Comparison of ENCODE assay signal across 2 cellular contexts in the genomic region with DNA sequence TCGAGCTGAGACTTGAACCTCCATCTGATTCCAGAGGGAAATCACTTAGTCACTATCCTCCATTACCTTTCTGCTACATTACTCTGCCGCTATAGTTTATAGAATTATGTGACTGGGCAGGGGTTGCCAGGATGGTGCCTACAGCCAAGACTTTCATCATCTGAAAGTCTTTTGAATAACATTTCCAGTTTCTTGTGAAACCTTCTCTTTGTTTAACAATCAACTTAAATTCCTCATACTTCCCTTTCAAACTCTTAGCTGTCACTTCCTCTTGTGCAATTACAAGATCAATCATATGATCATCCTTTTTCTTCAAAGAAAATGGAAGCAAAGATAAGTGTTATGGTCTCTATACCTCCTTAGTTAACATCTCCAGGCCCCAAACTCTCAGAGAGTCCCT.
TF ChIP-seq lines count a peak whose summit lies in the region.

No MANE protein-coding gene starts in this region.

TF ChIP-seq in GM23338, 12 proteins besides CTCF, POLR2A, EP300 and RAD21:
- no peak for TF ChIP-seq CREB1 (CRISPR knock-in tag; IDR thresholded peaks at IDR 0.05; ENCODE audit: low read depth)

TF ChIP-seq in H1, 55 proteins besides CTCF, POLR2A, EP300 and RAD21:
- no peak for TF ChIP-seq EGR1 (IDR thresholded peaks at IDR 0.05; ENCODE audit: borderline replicate concordance, low read depth, low read length)
- TF ChIP-seq EZH2 (IDR thresholded peaks at IDR 0.05; ENCODE audit: low read depth, low read length, severe bottlenecking): no peak
- TF ChIP-seq ASH2L (IDR thresholded peaks at IDR 0.05; ENCODE audit: low read length): no peak
- no peak for TF ChIP-seq HDAC2 (IDR thresholded peaks at IDR 0.05; ENCODE audit: borderline replicate concordance in 1 of 2, low read depth in 2 of 2, low read length in 2 of 2)
- TF ChIP-seq RFX5 (IDR thresholded peaks at IDR 0.05; ENCODE audit: borderline replicate concordance, low read depth, low read length): no peak
- no peak for TF ChIP-seq GABPA (IDR thresholded peaks at IDR 0.05; ENCODE audit: borderline replicate concordance, insufficient read depth, low read length)
- TF ChIP-seq MAFK (IDR thresholded peaks at IDR 0.05; ENCODE audit: low read depth, low read length): no peak
- TF ChIP-seq, protein P1, sequence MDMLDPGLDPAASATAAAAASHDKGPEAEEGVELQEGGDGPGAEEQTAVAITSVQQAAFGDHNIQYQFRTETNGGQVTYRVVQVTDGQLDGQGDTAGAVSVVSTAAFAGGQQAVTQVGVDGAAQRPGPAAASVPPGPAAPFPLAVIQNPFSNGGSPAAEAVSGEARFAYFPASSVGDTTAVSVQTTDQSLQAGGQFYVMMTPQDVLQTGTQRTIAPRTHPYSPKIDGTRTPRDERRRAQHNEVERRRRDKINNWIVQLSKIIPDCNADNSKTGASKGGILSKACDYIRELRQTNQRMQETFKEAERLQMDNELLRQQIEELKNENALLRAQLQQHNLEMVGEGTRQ (IDR thresholded peaks at IDR 0.05; ENCODE audit: low read length): no peak
- no peak for TF ChIP-seq RBBP5 (IDR thresholded peaks at IDR 0.05; ENCODE audit: borderline replicate concordance, low read depth, low read length)
- TF ChIP-seq SIX5 (IDR thresholded peaks at IDR 0.05; ENCODE audit: low read depth, low read length): no peak
- no peak for TF ChIP-seq TBP (IDR thresholded peaks at IDR 0.05; ENCODE audit: low read depth, low read length)
- no peak for TF ChIP-seq BRCA1 (IDR thresholded peaks at IDR 0.05; ENCODE audit: low read depth, low read length)
- no peak for TF ChIP-seq TCF12 (IDR thresholded peaks at IDR 0.05; ENCODE audit: low read depth, low read length)
- TF ChIP-seq, protein P2, sequence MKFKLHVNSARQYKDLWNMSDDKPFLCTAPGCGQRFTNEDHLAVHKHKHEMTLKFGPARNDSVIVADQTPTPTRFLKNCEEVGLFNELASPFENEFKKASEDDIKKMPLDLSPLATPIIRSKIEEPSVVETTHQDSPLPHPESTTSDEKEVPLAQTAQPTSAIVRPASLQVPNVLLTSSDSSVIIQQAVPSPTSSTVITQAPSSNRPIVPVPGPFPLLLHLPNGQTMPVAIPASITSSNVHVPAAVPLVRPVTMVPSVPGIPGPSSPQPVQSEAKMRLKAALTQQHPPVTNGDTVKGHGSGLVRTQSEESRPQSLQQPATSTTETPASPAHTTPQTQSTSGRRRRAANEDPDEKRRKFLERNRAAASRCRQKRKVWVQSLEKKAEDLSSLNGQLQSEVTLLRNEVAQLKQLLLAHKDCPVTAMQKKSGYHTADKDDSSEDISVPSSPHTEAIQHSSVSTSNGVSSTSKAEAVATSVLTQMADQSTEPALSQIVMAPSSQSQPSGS (IDR thresholded peaks at IDR 0.05; ENCODE audit: low read length): no peak
- no peak for TF ChIP-seq CBX5 (IDR thresholded peaks at IDR 0.05; ENCODE audit: low read depth, low read length)
- TF ChIP-seq GTF2F1 (IDR thresholded peaks at IDR 0.05; ENCODE audit: borderline replicate concordance, low read depth, low read length): no peak
- no peak for TF ChIP-seq TAF1 (IDR thresholded peaks at IDR 0.05; ENCODE audit: low read depth, low read length)
- no peak for TF ChIP-seq KDM1A (IDR thresholded peaks at IDR 0.05; ENCODE audit: borderline replicate concordance, low read length)
- no peak for TF ChIP-seq SRF (IDR thresholded peaks at IDR 0.05; ENCODE audit: low read depth, low read length)
